1 cellular context compared by ENCODE assay signal in genomic region chr16:3611145-3611977, GRCh38.
TF ChIP-seq lines count a peak whose summit lies in the region.

A gene with protein sequence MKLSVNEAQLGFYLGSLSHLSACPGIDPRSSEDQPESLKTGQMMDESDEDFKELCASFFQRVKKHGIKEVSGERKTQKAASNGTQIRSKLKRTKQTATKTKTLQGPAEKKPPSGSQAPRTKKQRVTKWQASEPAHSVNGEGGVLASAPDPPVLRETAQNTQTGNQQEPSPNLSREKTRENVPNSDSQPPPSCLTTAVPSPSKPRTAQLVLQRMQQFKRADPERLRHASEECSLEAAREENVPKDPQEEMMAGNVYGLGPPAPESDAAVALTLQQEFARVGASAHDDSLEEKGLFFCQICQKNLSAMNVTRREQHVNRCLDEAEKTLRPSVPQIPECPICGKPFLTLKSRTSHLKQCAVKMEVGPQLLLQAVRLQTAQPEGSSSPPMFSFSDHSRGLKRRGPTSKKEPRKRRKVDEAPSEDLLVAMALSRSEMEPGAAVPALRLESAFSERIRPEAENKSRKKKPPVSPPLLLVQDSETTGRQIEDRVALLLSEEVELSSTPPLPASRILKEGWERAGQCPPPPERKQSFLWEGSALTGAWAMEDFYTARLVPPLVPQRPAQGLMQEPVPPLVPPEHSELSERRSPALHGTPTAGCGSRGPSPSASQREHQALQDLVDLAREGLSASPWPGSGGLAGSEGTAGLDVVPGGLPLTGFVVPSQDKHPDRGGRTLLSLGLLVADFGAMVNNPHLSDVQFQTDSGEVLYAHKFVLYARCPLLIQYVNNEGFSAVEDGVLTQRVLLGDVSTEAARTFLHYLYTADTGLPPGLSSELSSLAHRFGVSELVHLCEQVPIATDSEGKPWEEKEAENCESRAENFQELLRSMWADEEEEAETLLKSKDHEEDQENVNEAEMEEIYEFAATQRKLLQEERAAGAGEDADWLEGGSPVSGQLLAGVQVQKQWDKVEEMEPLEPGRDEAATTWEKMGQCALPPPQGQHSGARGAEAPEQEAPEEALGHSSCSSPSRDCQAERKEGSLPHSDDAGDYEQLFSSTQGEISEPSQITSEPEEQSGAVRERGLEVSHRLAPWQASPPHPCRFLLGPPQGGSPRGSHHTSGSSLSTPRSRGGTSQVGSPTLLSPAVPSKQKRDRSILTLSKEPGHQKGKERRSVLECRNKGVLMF (N-terminal part only) (minus strand): TSS chr16:3611606. CDS start chr16:3608964, 2,642 bp downstream.

TF ChIP-seq in HepG2, 621 proteins besides CTCF, POLR2A, EP300 and RAD21 (continued from another document and continues in another):
- TF ChIP-seq, protein P1, sequence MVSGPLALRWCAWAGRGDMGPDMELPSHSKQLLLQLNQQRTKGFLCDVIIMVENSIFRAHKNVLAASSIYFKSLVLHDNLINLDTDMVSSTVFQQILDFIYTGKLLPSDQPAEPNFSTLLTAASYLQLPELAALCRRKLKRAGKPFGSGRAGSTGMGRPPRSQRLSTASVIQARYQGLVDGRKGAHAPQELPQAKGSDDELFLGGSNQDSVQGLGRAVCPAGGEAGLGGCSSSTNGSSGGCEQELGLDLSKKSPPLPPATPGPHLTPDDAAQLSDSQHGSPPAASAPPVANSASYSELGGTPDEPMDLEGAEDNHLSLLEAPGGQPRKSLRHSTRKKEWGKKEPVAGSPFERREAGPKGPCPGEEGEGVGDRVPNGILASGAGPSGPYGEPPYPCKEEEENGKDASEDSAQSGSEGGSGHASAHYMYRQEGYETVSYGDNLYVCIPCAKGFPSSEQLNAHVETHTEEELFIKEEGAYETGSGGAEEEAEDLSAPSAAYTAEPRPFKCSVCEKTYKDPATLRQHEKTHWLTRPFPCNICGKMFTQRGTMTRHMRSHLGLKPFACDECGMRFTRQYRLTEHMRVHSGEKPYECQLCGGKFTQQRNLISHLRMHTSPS (CRISPR knock-in tag; IDR thresholded peaks at IDR 0.05; ENCODE audit: low read depth) = no peak
- no peak for TF ChIP-seq PAX8 (CRISPR knock-in tag; IDR thresholded peaks at IDR 0.05; ENCODE audit: borderline replicate concordance)
- TF ChIP-seq, protein P2, sequence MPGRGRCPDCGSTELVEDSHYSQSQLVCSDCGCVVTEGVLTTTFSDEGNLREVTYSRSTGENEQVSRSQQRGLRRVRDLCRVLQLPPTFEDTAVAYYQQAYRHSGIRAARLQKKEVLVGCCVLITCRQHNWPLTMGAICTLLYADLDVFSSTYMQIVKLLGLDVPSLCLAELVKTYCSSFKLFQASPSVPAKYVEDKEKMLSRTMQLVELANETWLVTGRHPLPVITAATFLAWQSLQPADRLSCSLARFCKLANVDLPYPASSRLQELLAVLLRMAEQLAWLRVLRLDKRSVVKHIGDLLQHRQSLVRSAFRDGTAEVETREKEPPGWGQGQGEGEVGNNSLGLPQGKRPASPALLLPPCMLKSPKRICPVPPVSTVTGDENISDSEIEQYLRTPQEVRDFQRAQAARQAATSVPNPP (CRISPR knock-in tag; IDR thresholded peaks at IDR 0.05) = no peak
- no peak for TF ChIP-seq HDAC2 (CRISPR knock-in tag; IDR thresholded peaks at IDR 0.05)
- TF ChIP-seq ZNF317 (CRISPR knock-in tag; IDR thresholded peaks at IDR 0.05) = peak; percentile 55; the same call in 1 of the 2 replicates
- TF ChIP-seq TARDBP (CRISPR knock-in tag; IDR thresholded peaks at IDR 0.05) = no peak
- no peak for TF ChIP-seq NFIC (IDR thresholded peaks at IDR 0.05; ENCODE audit: low read length)
- no peak for TF ChIP-seq NR2C2 (CRISPR knock-in tag; IDR thresholded peaks at IDR 0.05; ENCODE audit: borderline replicate concordance)
- no peak for TF ChIP-seq CCDC6 (CRISPR knock-in tag; IDR thresholded peaks at IDR 0.05)
- peak; percentile 66 for TF ChIP-seq ZNF687 (CRISPR knock-in tag; IDR thresholded peaks at IDR 0.05)
- TF ChIP-seq ZNF569 (CRISPR knock-in tag; IDR thresholded peaks at IDR 0.05; ENCODE audit: borderline replicate concordance) = no peak
- no peak for TF ChIP-seq KLF11 (CRISPR knock-in tag; IDR thresholded peaks at IDR 0.05)
- TF ChIP-seq MED1 (CRISPR knock-in tag; IDR thresholded peaks at IDR 0.05) = peak; percentile 26; the same call in 1 of the 2 replicates
- TF ChIP-seq JUNB (CRISPR knock-in tag; IDR thresholded peaks at IDR 0.05; ENCODE audit: borderline replicate concordance) = no peak
- 0 out of 2 replicates have a peak, but pooled peaks have one; percentile 15 for TF ChIP-seq RARA (CRISPR knock-in tag; IDR thresholded peaks at IDR 0.05)
- no peak for TF ChIP-seq CERS6 (CRISPR knock-in tag; IDR thresholded peaks at IDR 0.05)
- TF ChIP-seq U2AF2 (IDR thresholded peaks at IDR 0.05; ENCODE audit: low read depth, low read length) = no peak
- no peak for TF ChIP-seq HOXD1 (CRISPR knock-in tag; IDR thresholded peaks at IDR 0.05)
- no peak for TF ChIP-seq SIN3B (IDR thresholded peaks at IDR 0.05; ENCODE audit: low read length)
- TF ChIP-seq MXI1 (IDR thresholded peaks at IDR 0.05; ENCODE audit: borderline replicate concordance, low read depth, low read length) = peak; percentile 61; the same call in 1 of the 3 replicates
- TF ChIP-seq RBFOX2 (IDR thresholded peaks at IDR 0.05; ENCODE audit: low read depth, low read length) = peak; percentile 75
- no peak for TF ChIP-seq TBX3 (IDR thresholded peaks at IDR 0.05; ENCODE audit: borderline replicate concordance)
- no peak for TF ChIP-seq ZBTB8A (CRISPR knock-in tag; IDR thresholded peaks at IDR 0.05; ENCODE audit: borderline replicate concordance, low read depth)
- peak; percentile 13 for TF ChIP-seq XRCC5 (optimal IDR thresholded peaks at IDR 0.05; ENCODE audit: low read length)
- TF ChIP-seq, protein P3, sequence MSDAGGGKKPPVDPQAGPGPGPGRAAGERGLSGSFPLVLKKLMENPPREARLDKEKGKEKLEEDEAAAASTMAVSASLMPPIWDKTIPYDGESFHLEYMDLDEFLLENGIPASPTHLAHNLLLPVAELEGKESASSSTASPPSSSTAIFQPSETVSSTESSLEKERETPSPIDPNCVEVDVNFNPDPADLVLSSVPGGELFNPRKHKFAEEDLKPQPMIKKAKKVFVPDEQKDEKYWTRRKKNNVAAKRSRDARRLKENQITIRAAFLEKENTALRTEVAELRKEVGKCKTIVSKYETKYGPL (CRISPR knock-in tag; IDR thresholded peaks at IDR 0.05) = no peak
- no peak for TF ChIP-seq ZMYM2 (CRISPR knock-in tag; IDR thresholded peaks at IDR 0.05)
- TF ChIP-seq, protein P4, sequence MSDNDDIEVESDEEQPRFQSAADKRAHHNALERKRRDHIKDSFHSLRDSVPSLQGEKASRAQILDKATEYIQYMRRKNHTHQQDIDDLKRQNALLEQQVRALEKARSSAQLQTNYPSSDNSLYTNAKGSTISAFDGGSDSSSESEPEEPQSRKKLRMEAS (IDR thresholded peaks at IDR 0.05) = peak; percentile 63
- TF ChIP-seq, protein P5, sequence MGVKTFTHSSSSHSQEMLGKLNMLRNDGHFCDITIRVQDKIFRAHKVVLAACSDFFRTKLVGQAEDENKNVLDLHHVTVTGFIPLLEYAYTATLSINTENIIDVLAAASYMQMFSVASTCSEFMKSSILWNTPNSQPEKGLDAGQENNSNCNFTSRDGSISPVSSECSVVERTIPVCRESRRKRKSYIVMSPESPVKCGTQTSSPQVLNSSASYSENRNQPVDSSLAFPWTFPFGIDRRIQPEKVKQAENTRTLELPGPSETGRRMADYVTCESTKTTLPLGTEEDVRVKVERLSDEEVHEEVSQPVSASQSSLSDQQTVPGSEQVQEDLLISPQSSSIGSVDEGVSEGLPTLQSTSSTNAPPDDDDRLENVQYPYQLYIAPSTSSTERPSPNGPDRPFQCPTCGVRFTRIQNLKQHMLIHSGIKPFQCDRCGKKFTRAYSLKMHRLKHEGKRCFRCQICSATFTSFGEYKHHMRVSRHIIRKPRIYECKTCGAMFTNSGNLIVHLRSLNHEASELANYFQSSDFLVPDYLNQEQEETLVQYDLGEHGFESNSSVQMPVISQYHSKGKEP (CRISPR knock-in tag; IDR thresholded peaks at IDR 0.05) = no peak
- TF ChIP-seq ZUFSP (CRISPR knock-in tag; IDR thresholded peaks at IDR 0.05; ENCODE audit: borderline replicate concordance) = no peak
- TF ChIP-seq ZNF383 (CRISPR knock-in tag; IDR thresholded peaks at IDR 0.05; ENCODE audit: borderline replicate concordance) = no peak
- no peak for TF ChIP-seq KLF16 (CRISPR knock-in tag; IDR thresholded peaks at IDR 0.05)
- TF ChIP-seq, protein P6, sequence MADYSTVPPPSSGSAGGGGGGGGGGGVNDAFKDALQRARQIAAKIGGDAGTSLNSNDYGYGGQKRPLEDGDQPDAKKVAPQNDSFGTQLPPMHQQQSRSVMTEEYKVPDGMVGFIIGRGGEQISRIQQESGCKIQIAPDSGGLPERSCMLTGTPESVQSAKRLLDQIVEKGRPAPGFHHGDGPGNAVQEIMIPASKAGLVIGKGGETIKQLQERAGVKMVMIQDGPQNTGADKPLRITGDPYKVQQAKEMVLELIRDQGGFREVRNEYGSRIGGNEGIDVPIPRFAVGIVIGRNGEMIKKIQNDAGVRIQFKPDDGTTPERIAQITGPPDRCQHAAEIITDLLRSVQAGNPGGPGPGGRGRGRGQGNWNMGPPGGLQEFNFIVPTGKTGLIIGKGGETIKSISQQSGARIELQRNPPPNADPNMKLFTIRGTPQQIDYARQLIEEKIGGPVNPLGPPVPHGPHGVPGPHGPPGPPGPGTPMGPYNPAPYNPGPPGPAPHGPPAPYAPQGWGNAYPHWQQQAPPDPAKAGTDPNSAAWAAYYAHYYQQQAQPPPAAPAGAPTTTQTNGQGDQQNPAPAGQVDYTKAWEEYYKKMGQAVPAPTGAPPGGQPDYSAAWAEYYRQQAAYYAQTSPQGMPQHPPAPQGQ (CRISPR knock-in tag; IDR thresholded peaks at IDR 0.05; ENCODE audit: borderline replicate concordance) = no peak
- TF ChIP-seq KDM4B (CRISPR knock-in tag; IDR thresholded peaks at IDR 0.05) = no peak
- TF ChIP-seq ZNF839 (CRISPR knock-in tag; IDR thresholded peaks at IDR 0.05; ENCODE audit: borderline replicate concordance) = peak; percentile 8; the same call in 1 of the 2 replicates
- TF ChIP-seq TOE1 (CRISPR knock-in tag; IDR thresholded peaks at IDR 0.05) = 0 out of 2 replicates have a peak, but pooled peaks have one; percentile 23
- no peak for TF ChIP-seq PLSCR1 (CRISPR knock-in tag; IDR thresholded peaks at IDR 0.05; ENCODE audit: borderline replicate concordance)
- peak; percentile 45; the same call in 1 of the 2 replicates for TF ChIP-seq HIVEP1 (CRISPR knock-in tag; IDR thresholded peaks at IDR 0.05)
